Comparison of ENCODE assay signal across 8 cellular contexts in the genomic region with DNA sequence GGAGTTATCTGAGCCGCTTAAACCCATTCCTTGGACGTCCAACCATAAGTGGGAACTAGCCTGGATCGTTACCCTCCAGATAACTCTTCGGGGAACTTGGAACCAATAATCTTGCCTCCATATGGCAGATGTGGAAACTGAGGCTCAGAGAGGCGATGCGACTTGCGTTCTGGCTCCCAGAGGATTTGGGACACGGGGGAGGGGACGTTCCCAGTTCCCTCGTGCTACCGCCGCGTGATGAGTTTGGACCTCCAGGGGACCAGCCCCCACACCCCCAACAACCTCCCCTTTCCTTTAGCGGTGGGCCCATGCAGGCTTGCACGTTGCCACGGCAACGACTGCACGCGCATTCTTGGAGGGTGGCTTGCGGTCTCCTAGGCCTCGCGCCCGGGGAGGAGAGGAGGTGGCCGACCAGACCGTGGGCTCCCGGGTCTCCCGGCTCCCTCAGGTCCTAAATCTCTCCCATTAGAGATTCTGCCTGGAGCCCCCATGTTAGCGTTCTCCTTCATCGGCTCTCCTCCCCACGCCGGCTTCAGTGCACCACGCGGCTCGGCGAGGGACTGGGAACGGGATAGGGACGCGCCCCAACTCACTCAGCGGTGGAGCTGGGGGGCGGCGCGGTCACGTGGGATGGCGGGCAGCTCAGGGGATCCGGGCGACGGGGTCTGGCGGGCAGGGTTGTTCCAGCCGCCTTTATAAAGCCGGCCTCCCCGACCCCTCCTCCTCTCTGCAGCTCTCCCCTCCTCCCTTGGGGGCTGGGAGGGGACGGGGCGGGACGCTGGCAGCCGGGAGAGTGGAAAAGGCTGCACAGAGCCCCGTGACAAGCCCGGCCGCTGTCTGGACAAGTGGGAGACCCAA. TPM values are rescaled to one million over a fixed set of nuclear protein-coding genes. Genes with fewer than 3 reads are reported as not detected.
DNase-seq lines count a peak whose midpoint lies in the region; ATAC-seq and TF ChIP-seq lines count a peak whose summit lies in the region.

A gene with protein sequence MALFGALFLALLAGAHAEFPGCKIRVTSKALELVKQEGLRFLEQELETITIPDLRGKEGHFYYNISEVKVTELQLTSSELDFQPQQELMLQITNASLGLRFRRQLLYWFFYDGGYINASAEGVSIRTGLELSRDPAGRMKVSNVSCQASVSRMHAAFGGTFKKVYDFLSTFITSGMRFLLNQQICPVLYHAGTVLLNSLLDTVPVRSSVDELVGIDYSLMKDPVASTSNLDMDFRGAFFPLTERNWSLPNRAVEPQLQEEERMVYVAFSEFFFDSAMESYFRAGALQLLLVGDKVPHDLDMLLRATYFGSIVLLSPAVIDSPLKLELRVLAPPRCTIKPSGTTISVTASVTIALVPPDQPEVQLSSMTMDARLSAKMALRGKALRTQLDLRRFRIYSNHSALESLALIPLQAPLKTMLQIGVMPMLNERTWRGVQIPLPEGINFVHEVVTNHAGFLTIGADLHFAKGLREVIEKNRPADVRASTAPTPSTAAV (minus strand): TSS at position 670 of the 858 bp plus-strand sequence. CDS start 703 bp downstream, outside the sequence.

- no peak for ATAC-seq in stimulated activated naive CD8-positive, alpha-beta T cell treated with anti-CD3 and anti-CD28 coated beads, Interleukin-15, Interleukin-2, amounts not matched to agents 100 U/mL and 50 U/mL, for 24 hours

- H3K4me2 ChIP-seq in BLaER1 treated with 17β-estradiol and CSF1 and Interleukin-3, amounts not matched to agents 10 nM and 100 nM, result peak within 1 kb of the TSS; percentile 83 to 99 (median 95)

- no peaks in the 10 kb centered on the region for H3K9me3 ChIP-seq in BLaER1 treated with 17β-estradiol and CSF1 and Interleukin-3, amounts not matched to agents 10 nM and 100 nM (replicated peaks in 1 of 11)

- peaks cover 0 to 28% (median 0%) of the 10 kb centered on the region in 11 experiments; a peak in 3 of 22 replicates for H3K36me3 ChIP-seq in BLaER1 treated with 17β-estradiol and CSF1 and Interleukin-3, amounts not matched to agents 10 nM and 100 nM

- peaks cover 11% of the 10 kb centered on the region for H3K4me1 Mint-ChIP-seq in activated CD4-positive, alpha-beta T cell treated with anti-CD3 and anti-CD28 coated beads, Interleukin-2, amount 10 ng/mL, durations not matched to agents 24 days and 14 days
- peaks cover 11% of the 10 kb centered on the region for H3K4me1 Mint-ChIP-seq in endothelial cell (ENCODE audit: unreplicated experiment)

- intact Hi-C loops in activated CD4-positive, alpha-beta T cell treated with anti-CD3 and anti-CD28 coated beads, Interleukin-2, amount 10 ng/mL, durations not matched to agents 24 days and 14 days (cut with micrococcal nuclease), result loop anchor here (1.0 kb wide), 2 partner anchors 20 to 24 kb away; partner anchors contain the start of genes CTSA and NEURL2

- no peak for DNase-seq in HL-60 (ENCODE audit: low read depth in 1 of 2, low spot score in 1 of 2)
- peak; percentile 79 for DNase-seq in activated CD4-positive, alpha-beta T cell treated with anti-CD3 and anti-CD28 coated beads, Interleukin-2, amount 10 ng/mL, durations not matched to agents 24 days and 14 days
- DNase-seq in endothelial cell (ENCODE audit: low spot score), result peak; percentile 65
- DNase-seq in medulla oblongata (ENCODE audit: extremely low spot score), result peak; percentile 74
- DNase-seq in stimulated activated naive CD8-positive, alpha-beta T cell treated with anti-CD3 and anti-CD28 coated beads, Interleukin-15, Interleukin-2, amounts not matched to agents 100 U/mL and 50 U/mL, for 24 hours, result peak; percentile 57
- DNase-seq in COLO668 (lab: John Stamatoyannopoulos, UW; ENCODE audit: unreplicated experiment), result no peak
- DNase-seq in MV-4-11 (lab: John Stamatoyannopoulos, UW), result no peak

- peak within 1 kb of the TSS; percentile 60 to 80 (median 74) for H3K27ac ChIP-seq in BLaER1 treated with 17β-estradiol and CSF1 and Interleukin-3, amounts not matched to agents 10 nM and 100 nM
- peak within 1 kb of the TSS; percentile 69 for H3K27ac ChIP-seq in HL-60 (replicated peaks)

- H3K27ac Mint-ChIP-seq in activated CD4-positive, alpha-beta T cell treated with anti-CD3 and anti-CD28 coated beads, Interleukin-2, amount 10 ng/mL, durations not matched to agents 24 days and 14 days, result peak within 1 kb of the TSS; percentile 86
- H3K27ac Mint-ChIP-seq in endothelial cell (ENCODE audit: unreplicated experiment), result peak within 1 kb of the TSS; percentile 30

- no peak for TF ChIP-seq CTCF in HL-60 (IDR thresholded peaks at IDR 0.05; ENCODE audit: insufficient read depth, low read length)
- TF ChIP-seq CTCF in endothelial cell (IDR thresholded peaks at IDR 0.05; ENCODE audit: unreplicated experiment), result no peak

- H3K27me3 Mint-ChIP-seq in activated CD4-positive, alpha-beta T cell treated with anti-CD3 and anti-CD28 coated beads, Interleukin-2, amount 10 ng/mL, durations not matched to agents 24 days and 14 days, result peaks cover 8% of the 10 kb centered on the region
- H3K27me3 Mint-ChIP-seq in endothelial cell (ENCODE audit: unreplicated experiment), result peaks cover 10% of the 10 kb centered on the region

- no peaks in the 10 kb centered on the region for H3K36me3 Mint-ChIP-seq in activated CD4-positive, alpha-beta T cell treated with anti-CD3 and anti-CD28 coated beads, Interleukin-2, amount 10 ng/mL, durations not matched to agents 24 days and 14 days (ENCODE audit: low read depth)
- peaks cover 10% of the 10 kb centered on the region for H3K36me3 Mint-ChIP-seq in endothelial cell (ENCODE audit: low read depth, unreplicated experiment)

- H3K9ac ChIP-seq in BLaER1 treated with 17β-estradiol and CSF1 and Interleukin-3, amounts not matched to agents 10 nM and 100 nM, result peak within 1 kb of the TSS; percentile 60 to 80 (median 73)

- H3K9me3 Mint-ChIP-seq in activated CD4-positive, alpha-beta T cell treated with anti-CD3 and anti-CD28 coated beads, Interleukin-2, amount 10 ng/mL, durations not matched to agents 24 days and 14 days, result peaks cover 4% of the 10 kb centered on the region
- H3K9me3 Mint-ChIP-seq in endothelial cell (ENCODE audit: unreplicated experiment), result no peaks in the 10 kb centered on the region

- peaks cover 0 to 31% (median 19%) of the 10 kb centered on the region in 11 experiments; a peak in 20 of 22 replicates for H3K27me3 ChIP-seq in BLaER1 treated with 17β-estradiol and CSF1 and Interleukin-3, amounts not matched to agents 10 nM and 100 nM
- no peaks in the 10 kb centered on the region for H3K27me3 ChIP-seq in HL-60 (ENCODE audit: insufficient read depth, poor library complexity, severe bottlenecking)

- peaks cover 0 to 23% (median 0%) of the 10 kb centered on the region in 11 experiments; a peak in 2 of 22 replicates for H4K20me1 ChIP-seq in BLaER1 treated with 17β-estradiol and CSF1 and Interleukin-3, amounts not matched to agents 10 nM and 100 nM

- peaks cover 33 to 74% (median 45%) of the 10 kb centered on the region in 10 experiments for H3K4me1 ChIP-seq in BLaER1 treated with 17β-estradiol and CSF1 and Interleukin-3, amounts not matched to agents 10 nM and 100 nM

- peak within 1 kb of the TSS; percentile 84 for H3K4me3 Mint-ChIP-seq in activated CD4-positive, alpha-beta T cell treated with anti-CD3 and anti-CD28 coated beads, Interleukin-2, amount 10 ng/mL, durations not matched to agents 24 days and 14 days
- H3K4me3 Mint-ChIP-seq in endothelial cell (ENCODE audit: unreplicated experiment), result peak within 1 kb of the TSS; percentile 82

- H3K4me3 ChIP-seq in BLaER1 treated with 17β-estradiol and CSF1 and Interleukin-3, amounts not matched to agents 10 nM and 100 nM, result peak within 1 kb of the TSS; percentile 50 to 68 (median 55)
- no peak within 1 kb of the TSS for H3K4me3 ChIP-seq in HL-60 (replicated peaks; ENCODE audit: insufficient read depth, low read length)

RNA-seq across cellular contexts. Expression of the gene that starts here (rescaled TPM):
- 3.2 and 4.0 TPM in 2 replicates for total RNA-seq in activated CD4-positive, alpha-beta T cell treated with anti-CD3 and anti-CD28 coated beads, Interleukin-2, amount 10 ng/mL, durations not matched to agents 24 days and 14 days
- total RNA-seq in endothelial cell (ENCODE audit: unreplicated experiment), result 41.3 TPM

Comparison
In these comparisons a context has a peak if more than half of its experiments do, and no peak if none do; other contexts are left out.
1. DNase-seq: peak in activated CD4-positive, alpha-beta T cell treated with anti-CD3 and anti-CD28 coated beads, Interleukin-2, amount 10 ng/mL, durations not matched to agents 24 days and 14 days (single experiment), endothelial cell (single experiment), medulla oblongata (single experiment) and stimulated activated naive CD8-positive, alpha-beta T cell treated with anti-CD3 and anti-CD28 coated beads, Interleukin-15, Interleukin-2, amounts not matched to agents 100 U/mL and 50 U/mL, for 24 hours (single experiment); none in HL-60 (0 of 2), COLO668 (single experiment) and MV-4-11 (single experiment).